Comparison of ENCODE assay signal across 4 cellular contexts in the genomic region with DNA sequence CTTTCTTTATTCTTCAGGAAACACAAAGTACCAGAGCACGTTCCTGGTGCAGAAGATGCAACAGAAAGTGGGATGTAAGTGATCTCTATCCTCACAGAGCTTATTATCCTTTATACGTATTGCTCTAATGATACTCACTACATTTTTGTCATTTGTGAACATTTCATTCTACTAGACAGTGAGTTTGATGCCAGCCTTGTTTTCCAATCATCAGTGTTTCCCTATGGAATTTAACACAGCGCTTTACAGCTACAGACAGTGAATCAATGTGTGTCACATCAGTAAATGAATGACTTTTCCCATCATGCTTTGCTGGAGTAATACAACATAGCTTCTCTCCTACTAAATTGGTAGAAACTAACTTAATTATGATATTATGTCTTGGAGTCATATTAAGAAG.
"Had no signal": no experiment of that assay in that cellular context is flagged by ENCODE, and none has a peak within 500 bp of the region (broad histone marks: within the 10 kb centered on the region; RNA-seq: fewer than 3 reads in every experiment).

No MANE protein-coding gene starts in this region.

- H3K4me3 ChIP-seq: GM23248, GM23338, HAP-1 had no signal

- H3K9me3 ChIP-seq: HAP-1 had no signal

- H3K4me2 ChIP-seq: GM23338 had no signal

- H3K27ac ChIP-seq: GM23248 had no signal

- H2AFZ ChIP-seq: GM23248, GM23338 had no signal

- H3K36me3 ChIP-seq: HAP-1 had no signal

- H3K9ac ChIP-seq: GM23248 had no signal

- ATAC-seq: GM23338, HCT116 had no signal
